In the genomic region with DNA sequence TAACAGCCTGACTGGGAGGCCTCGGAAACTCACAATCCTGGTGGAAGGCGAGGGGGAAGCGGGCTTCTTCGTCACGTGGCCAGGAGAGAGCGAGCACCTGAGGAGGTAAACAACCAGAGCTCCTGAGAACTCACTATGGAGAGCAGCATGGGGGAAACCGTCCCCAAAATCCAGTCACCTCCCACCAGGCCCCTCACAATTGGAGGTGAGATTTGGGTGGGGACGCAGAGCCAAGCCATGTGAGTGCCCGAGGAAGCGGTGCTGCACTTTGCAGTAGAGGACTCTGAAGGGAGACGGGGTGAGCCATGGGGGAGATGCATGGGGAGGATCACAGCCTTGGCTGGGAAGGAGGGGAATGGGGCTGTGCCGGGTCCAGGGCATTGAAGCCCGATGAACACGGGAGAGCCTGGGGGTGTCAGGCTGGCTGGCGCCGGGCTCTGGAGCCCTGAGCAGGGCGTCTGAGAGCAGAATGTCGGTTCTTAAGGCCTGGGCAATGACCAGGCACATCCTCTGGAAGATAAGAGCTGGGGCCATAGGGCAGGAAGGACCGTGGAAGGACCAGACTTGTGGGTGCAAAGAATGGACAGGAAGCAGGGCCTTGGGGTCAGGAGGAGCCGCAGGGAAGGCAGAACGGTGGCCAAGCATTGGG, we compare ENCODE assay signal across 22 cellular contexts.
"Had no signal": no experiment of that assay in that cellular context is flagged by ENCODE, and none has a peak within 500 bp of the region (broad histone marks: within the 10 kb centered on the region; RNA-seq: fewer than 3 reads in every experiment).

No MANE protein-coding gene starts in this region.

- H3K9me3 Mint-ChIP-seq: mesothelial cell of epicardium had no signal

- H3K4me3 Mint-ChIP-seq: dendritic cell treated with granulocyte-macrophage colony-stimulating factor and Interleukin-4, amounts not matched to agents 40 ng/mL and 50 ng/mL, for 4 days; effector memory CD8-positive, alpha-beta T cell; endodermal cell; mesothelial cell of epicardium had no signal

- H3K27me3 Mint-ChIP-seq: dendritic cell treated with granulocyte-macrophage colony-stimulating factor and Interleukin-4, amounts not matched to agents 40 ng/mL and 50 ng/mL, for 4 days; effector memory CD8-positive, alpha-beta T cell had no signal

- H3K4me3 ChIP-seq: esophagus squamous epithelium, gastrocnemius medialis, heart right ventricle, left lung, lower lobe of right lung, mucosa of descending colon had no signal

- DNase-seq: cortex of kidney; effector CD8-positive, alpha-beta T cell; effector memory CD8-positive, alpha-beta T cell; endodermal cell; esophagus squamous epithelium; foreskin fibroblast; foreskin melanocyte; gastrocnemius medialis; glutamatergic neuron; head of caudate nucleus; heart right ventricle; hippocampal formation; left cardiac atrium; left lung; left ventricle myocardium superior; lower lobe of right lung; mesenchymal stem cell; mucosa of descending colon had no signal

- H3K36me3 Mint-ChIP-seq: mesothelial cell of epicardium had no signal

- H3K27me3 ChIP-seq: esophagus squamous epithelium, gastrocnemius medialis, heart right ventricle, left lung had no signal

- H3K27ac ChIP-seq: epithelial cell of prostate, esophagus squamous epithelium, gastrocnemius medialis, heart right ventricle, left lung, lower lobe of right lung had no signal

- ATAC-seq: effector memory CD8-positive, alpha-beta T cell; esophagus mucosa; gastrocnemius medialis; left cardiac atrium; left lung; left ventricle myocardium superior; lower lobe of right lung; mucosa of descending colon had no signal

- H3K36me3 ChIP-seq: esophagus squamous epithelium, gastrocnemius medialis, heart right ventricle, left lung, lower lobe of right lung had no signal

- H3K27ac Mint-ChIP-seq: dendritic cell treated with granulocyte-macrophage colony-stimulating factor and Interleukin-4, amounts not matched to agents 40 ng/mL and 50 ng/mL, for 4 days; effector memory CD8-positive, alpha-beta T cell; endodermal cell; mesothelial cell of epicardium had no signal

- H3K9me3 ChIP-seq: esophagus squamous epithelium, gastrocnemius medialis had no signal

- H3K4me1 ChIP-seq: esophagus squamous epithelium, gastrocnemius medialis, heart right ventricle, left lung, lower lobe of right lung had no signal
